In genomic region chr20:23143986-23144695, GRCh38 we compare ENCODE assay signal across 22 cellular contexts. TPM values are rescaled to one million over a fixed set of nuclear protein-coding genes. Genes with fewer than 3 reads are reported as not detected.
A peak's percentile ranks its signal among the peaks of the same experiment; 100 is the strongest.
DNase-seq lines count a peak whose midpoint lies in the region; ATAC-seq, FAIRE-seq and TF ChIP-seq lines count a peak whose summit lies in the region.
"Had no signal": no experiment of that assay in that cellular context is flagged by ENCODE, and none has a peak within 500 bp of the region (broad histone marks: within the 10 kb centered on the region; RNA-seq: fewer than 3 reads in every experiment).

No MANE protein-coding gene starts in this region.

- peak overlapping the region; percentile 59 for H3K4me2 ChIP-seq in PC-9

- H3K4me3 ChIP-seq in PC-9 (no peak overlapping the region), kidney (ENCODE audit: low read length in 2 of 2) (no peak overlapping the region), suprapubic skin (no peak overlapping the region), esophagus muscularis mucosa (no peak overlapping the region)
- H3K4me3 ChIP-seq: ovary had no signal

- no peaks in the 10 kb centered on the region for H3K9me2 ChIP-seq in PC-9 (ENCODE audit: insufficient read depth)
- H3K9me2 ChIP-seq: SK-N-SH had no signal

- FAIRE-seq in kidney (lab: Jason Lieb, UNC): no peak
- FAIRE-seq: H54, HTR-8/SVneo had no signal

- TF ChIP-seq CTCF in PC-9 (conservative IDR thresholded peaks at IDR 0.05): no peak
- no peak for TF ChIP-seq CTCF in kidney (IDR thresholded peaks at IDR 0.05; ENCODE audit: borderline replicate concordance, extremely low read depth, insufficient read depth)
- no peak for TF ChIP-seq CTCF in suprapubic skin (IDR thresholded peaks at IDR 0.05)
- no peak for TF ChIP-seq CTCF in esophagus muscularis mucosa (IDR thresholded peaks at IDR 0.05)

- H3K9me3 ChIP-seq in PC-9 (ENCODE audit: insufficient read depth, low read depth) (no peaks in the 10 kb centered on the region), kidney (ENCODE audit: control insufficient read depth in 1 of 2, low read length in 2 of 2) (no peaks in the 10 kb centered on the region), suprapubic skin (no peaks in the 10 kb centered on the region), esophagus muscularis mucosa (no peaks in the 10 kb centered on the region)
- H3K9me3 ChIP-seq: ovary, SK-N-SH had no signal

- peak; percentile 29 for DNase-seq in SKM-1 treated with dmso at 0.1 percent for 144 hours (lab: John Stamatoyannopoulos, UW; ENCODE audit: unreplicated experiment)
- DNase-seq in SKM-1 (lab: John Stamatoyannopoulos, UW; ENCODE audit: unreplicated experiment): no peak
- DNase-seq in PC-9: peak; percentile 41 to 89
- peak; percentile 48 for DNase-seq in kidney
- peak in 1 of 2 donors; percentile 70 for DNase-seq in suprapubic skin (ENCODE audit: low spot score in 2 of 2)
- DNase-seq in esophagus muscularis mucosa (ENCODE audit: extremely low spot score): no peak
- DNase-seq in NOMO-1 treated with DMSO at 0.1 percent for 48 hours (lab: John Stamatoyannopoulos, UW; ENCODE audit: unreplicated experiment): no peak
- DNase-seq: ACHN; activated CD4-positive, alpha-beta T cell treated with anti-CD3 and anti-CD28 coated beads, Interleukin-2, amount 50 U/mL, for 48 hours; activated naive CD8-positive, alpha-beta T cell treated with anti-CD3 and anti-CD28 coated beads for 36 hours; activated T-cell treated with anti-CD3 and anti-CD28 coated beads, Interleukin-2, amount 50 U/mL, for 4 hours; CD8-positive, alpha-beta T cell; effector memory CD8-positive, alpha-beta T cell; foreskin melanocyte; NCI-H187 treated with DMSO at 0.1 percent for 48 hours; SK-N-SH; stimulated activated naive CD4-positive, alpha-beta T cell had no signal

- no peak overlapping the region for H3K4me3 Mint-ChIP-seq in activated T-helper 17 cell treated with anti-CD3 and anti-CD28 coated beads, Interleukin-2, amount 50 U/mL, for 72 hours
- H3K4me3 Mint-ChIP-seq: activated naive CD8-positive, alpha-beta T cell treated with anti-CD3 and anti-CD28 coated beads for 36 hours; activated T-cell treated with anti-CD3 and anti-CD28 coated beads, Interleukin-2, amount 50 U/mL, for 4 hours; CD8-positive, alpha-beta T cell; effector memory CD8-positive, alpha-beta T cell had no signal

- 98% methylated on average over 8 of the region's 8 CpGs for WGBS in suprapubic skin
- WGBS in esophagus muscularis mucosa: 95% methylated on average over 8 of the region's 8 CpGs

- H3K27ac ChIP-seq in PC-9 (peak overlapping the region; percentile 93), kidney (ENCODE audit: low read depth in 2 of 2, low read length in 2 of 2) (no peak overlapping the region), suprapubic skin (peak overlapping the region; percentile 19), esophagus muscularis mucosa (replicated peaks in 1 of 4) (no peak overlapping the region)
- H3K27ac ChIP-seq: ovary had no signal

- no peaks in the 10 kb centered on the region for H3K36me3 ChIP-seq in PC-9 (ENCODE audit: low read depth)
- H3K36me3 ChIP-seq in kidney (ENCODE audit: control insufficient read depth in 1 of 2, insufficient read depth in 2 of 2, low read length in 2 of 2): no peaks in the 10 kb centered on the region
- no peaks in the 10 kb centered on the region for H3K36me3 ChIP-seq in suprapubic skin
- H3K36me3 ChIP-seq in esophagus muscularis mucosa: no peaks in the 10 kb centered on the region
- H3K36me3 ChIP-seq: ovary had no signal

- H3K9me3 Mint-ChIP-seq in activated T-helper 17 cell treated with anti-CD3 and anti-CD28 coated beads, Interleukin-2, amount 50 U/mL, for 72 hours: no peaks in the 10 kb centered on the region
- H3K9me3 Mint-ChIP-seq: activated naive CD8-positive, alpha-beta T cell treated with anti-CD3 and anti-CD28 coated beads for 36 hours; activated T-cell treated with anti-CD3 and anti-CD28 coated beads, Interleukin-2, amount 50 U/mL, for 4 hours; CD8-positive, alpha-beta T cell; effector memory CD8-positive, alpha-beta T cell had no signal

- CTCF ChIA-PET in PC-9 (lab: Charles Lee): interaction anchor here (0.5 to 0.7 kb wide), 2 partner anchors 11 to 453 kb away, joined by 3 read pairs; no protein-coding TSS in a partner anchor

- H2AFZ ChIP-seq in PC-9: no peak overlapping the region

- POLR2A ChIA-PET in PC-9 (lab: Charles Lee; ENCODE audit: unreplicated experiment): no interaction called here

- peaks cover 81% of the 10 kb centered on the region for H3K4me1 ChIP-seq in PC-9 (replicated peaks; ENCODE audit: insufficient read depth)
- peaks cover 6 to 8% of the 10 kb centered on the region in 2 donors for H3K4me1 ChIP-seq in kidney (ENCODE audit: control insufficient read depth in 1 of 2, insufficient read depth in 1 of 2, low read depth in 1 of 2, low read length in 2 of 2)
- H3K4me1 ChIP-seq in suprapubic skin: peaks cover 79% of the 10 kb centered on the region
- H3K4me1 ChIP-seq in esophagus muscularis mucosa: peaks cover 19 to 47% (median 37%) of the 10 kb centered on the region in 4 donors

- H3K4me1 Mint-ChIP-seq in activated T-helper 17 cell treated with anti-CD3 and anti-CD28 coated beads, Interleukin-2, amount 50 U/mL, for 72 hours: peaks cover 32% of the 10 kb centered on the region

- H4K20me1 ChIP-seq in PC-9 (ENCODE audit: insufficient read depth): no peaks in the 10 kb centered on the region

- intact Hi-C loops in PC-9 (cut with micrococcal nuclease; ENCODE audit: unreplicated experiment): loop anchor here (10.0 kb wide), 1 partner anchor 211 kb away; the partner anchor contains the start of gene NXT1
- intact Hi-C loops in kidney (cut with DNase I): no loop called here
- intact Hi-C loops in esophagus muscularis mucosa (cut with DNase I): no loop called here

- no peak for TF ChIP-seq EP300 in suprapubic skin (IDR thresholded peaks at IDR 0.05)
- no peak for TF ChIP-seq EP300 in esophagus muscularis mucosa (IDR thresholded peaks at IDR 0.05)

- H3K36me3 Mint-ChIP-seq in activated T-helper 17 cell treated with anti-CD3 and anti-CD28 coated beads, Interleukin-2, amount 50 U/mL, for 72 hours (ENCODE audit: low read depth): no peaks in the 10 kb centered on the region
- H3K36me3 Mint-ChIP-seq: activated naive CD8-positive, alpha-beta T cell treated with anti-CD3 and anti-CD28 coated beads for 36 hours; CD8-positive, alpha-beta T cell had no signal

- no TSS peak for BruUV-seq in PC-9 (replicated peaks; lab: Mats Ljungman, UMichigan)

- no peaks in the 10 kb centered on the region for H3K79me2 ChIP-seq in PC-9 (ENCODE audit: low read depth)

- TF ChIP-seq POLR2A in suprapubic skin (IDR thresholded peaks at IDR 0.05) (no peak), esophagus muscularis mucosa (IDR thresholded peaks at IDR 0.05; ENCODE audit: low read depth) (no peak)

- ATAC-seq in activated T-helper 17 cell treated with anti-CD3 and anti-CD28 coated beads, Interleukin-2, amount 50 U/mL, for 72 hours (replicated peaks): no peak
- ATAC-seq: activated T-cell treated with anti-CD3 and anti-CD28 coated beads, Interleukin-2, amount 50 U/mL, for 4 hours; CD8-positive, alpha-beta T cell; effector memory CD8-positive, alpha-beta T cell had no signal

- H3K27me3 ChIP-seq in PC-9 (ENCODE audit: insufficient read depth, low read depth) (no peaks in the 10 kb centered on the region), suprapubic skin (no peaks in the 10 kb centered on the region), esophagus muscularis mucosa (no peaks in the 10 kb centered on the region)
- H3K27me3 ChIP-seq: ovary had no signal

- no peak overlapping the region for H3K27ac Mint-ChIP-seq in activated T-helper 17 cell treated with anti-CD3 and anti-CD28 coated beads, Interleukin-2, amount 50 U/mL, for 72 hours
- H3K27ac Mint-ChIP-seq: activated naive CD8-positive, alpha-beta T cell treated with anti-CD3 and anti-CD28 coated beads for 36 hours; CD8-positive, alpha-beta T cell; effector memory CD8-positive, alpha-beta T cell had no signal

- no peaks in the 10 kb centered on the region for H3K27me3 Mint-ChIP-seq in activated T-helper 17 cell treated with anti-CD3 and anti-CD28 coated beads, Interleukin-2, amount 50 U/mL, for 72 hours
- H3K27me3 Mint-ChIP-seq: activated naive CD8-positive, alpha-beta T cell treated with anti-CD3 and anti-CD28 coated beads for 36 hours had no signal

- H3F3A ChIP-seq in PC-9 (ENCODE audit: insufficient read depth, low read depth): peaks cover 51% of the 10 kb centered on the region

- H3K9ac ChIP-seq in kidney (ENCODE audit: low read length in 2 of 2): no peak overlapping the region
- H3K9ac ChIP-seq: SK-N-SH had no signal

RNA-seq across cellular contexts. Expression of gene CD93, which starts 58.0 kb away (rescaled TPM):
- 0.07 TPM in 1 of 2 replicates, not detected in the other for total RNA-seq in PC-9 (2021)
- total RNA-seq in kidney: 104 TPM
- 9.9 TPM for polyA plus RNA-seq in kidney (ENCODE audit: insufficient read depth, low read depth, low replicate concordance)
- total RNA-seq in suprapubic skin: 10 to 100 TPM in 3 of 4 donors, 1 to 10 TPM in 1; 8.1 to 25.1 (median 16.2) TPM
- 10 to 100 TPM; 24.5 to 80.7 (median 66.0) TPM for total RNA-seq in esophagus muscularis mucosa
- total RNA-seq in activated T-helper 17 cell treated with anti-CD3 and anti-CD28 coated beads, Interleukin-2, amount 50 U/mL, for 72 hours: 1 to 10 TPM; 5.4 to 6.7 TPM
- total RNA-seq: OCI-LY7 had no signal

Comparison
In these comparisons a context has a peak if more than half of its experiments do, and no peak if none do; other contexts are left out.
1. DNase-seq: peak in SKM-1 treated with dmso at 0.1 percent for 144 hours (single experiment), PC-9 (2 of 2) and kidney (single experiment); none in SKM-1 (single experiment), esophagus muscularis mucosa (single experiment) and NOMO-1 treated with DMSO at 0.1 percent for 48 hours (single experiment).
2. H3K27ac ChIP-seq: peak in PC-9 (single experiment) and suprapubic skin (single experiment); none in kidney (0 of 2) and esophagus muscularis mucosa (0 of 4).